In genomic region chr2:54984476-54984875, GRCh38 we compare ENCODE assay signal across 25 cellular contexts.
DNase-seq lines count a peak whose midpoint lies in the region; ATAC-seq and FAIRE-seq lines count a peak whose summit lies in the region.
"Had no signal": no experiment of that assay in that cellular context is flagged by ENCODE, and none has a peak within 500 bp of the region (broad histone marks: within the 10 kb centered on the region; RNA-seq: fewer than 3 reads in every experiment).

No MANE protein-coding gene starts in this region.

- no peaks in the 10 kb centered on the region for H3K27me3 Mint-ChIP-seq in activated T-helper 1 cell treated with anti-CD3 and anti-CD28 coated beads, Interleukin-12 subunit alpha, Interleukin-12 subunit beta, Interleukin-2, Interleukin-4 antibody, amounts not matched to agents 30 ng/mL and 10 ng/mL and 1 ng/mL, durations not matched to agents 14 hours and 24 hours and 36 hours (ENCODE audit: insufficient read depth)
- H3K27me3 Mint-ChIP-seq: activated B cell treated with CpG ODN at 0.5 μM for 24 hours; activated CD8-positive, alpha-beta T cell treated with anti-CD3 and anti-CD28 coated beads for 36 hours; CD4-positive, alpha-beta memory T cell; dendritic cell treated with granulocyte-macrophage colony-stimulating factor and Interleukin-4, amounts not matched to agents 40 ng/mL and 50 ng/mL, for 4 days had no signal

- H3K4me3 ChIP-seq in Karpas-422 (ENCODE audit: low read length) (no peak overlapping the region), mesenchymal stem cell (ENCODE audit: insufficient read depth in 1 of 2, low read depth in 1 of 2, low read length in 2 of 2) (no peak overlapping the region)
- H3K4me3 ChIP-seq: adrenal gland, cardiac muscle cell, left ventricle myocardium inferior, suprapubic skin had no signal

- H3K36me3 ChIP-seq in Karpas-422 (ENCODE audit: insufficient read depth, low read length) (peaks cover 38% of the 10 kb centered on the region), mesenchymal stem cell (ENCODE audit: control insufficient read depth in 1 of 2, insufficient read depth in 2 of 2, low read depth in 1 of 2, low read length in 2 of 2) (peaks cover 0 to 82% of the 10 kb centered on the region in 2 experiments)

- no peak overlapping the region for H3K9ac ChIP-seq in Karpas-422 (ENCODE audit: low read length)
- no peak overlapping the region for H3K9ac ChIP-seq in mesenchymal stem cell (ENCODE audit: low read length)

- H2BK15ac ChIP-seq in mesenchymal stem cell (ENCODE audit: low read depth, poor library complexity, severe bottlenecking) = no peak overlapping the region

- H4K20me1 ChIP-seq in Karpas-422 (ENCODE audit: insufficient read depth, low read depth, low read length) = 0 out of 2 replicates have a peak, but pooled peaks cover under 1% of the 10 kb centered on the region

- H3K4me3 Mint-ChIP-seq in activated T-helper 1 cell treated with anti-CD3 and anti-CD28 coated beads, Interleukin-12 subunit alpha, Interleukin-12 subunit beta, Interleukin-2, Interleukin-4 antibody, amounts not matched to agents 30 ng/mL and 10 ng/mL and 1 ng/mL, durations not matched to agents 14 hours and 24 hours and 36 hours = no peak overlapping the region
- H3K4me3 Mint-ChIP-seq: activated B cell treated with CpG ODN at 0.5 μM for 24 hours; activated CD8-positive, alpha-beta T cell treated with anti-CD3 and anti-CD28 coated beads for 36 hours; CD4-positive, alpha-beta memory T cell; dendritic cell treated with granulocyte-macrophage colony-stimulating factor and Interleukin-4, amounts not matched to agents 40 ng/mL and 50 ng/mL, for 4 days had no signal

- H3K27ac ChIP-seq in Karpas-422 (ENCODE audit: low read length) (peak overlapping the region; percentile 13; the same call in 1 of the 2 replicates), mesenchymal stem cell (ENCODE audit: low read length, poor library complexity, severe bottlenecking) (peak overlapping the region; percentile 3)
- H3K27ac ChIP-seq: cardiac muscle cell, left ventricle myocardium inferior, suprapubic skin had no signal

- H3K9me3 Mint-ChIP-seq in activated T-helper 1 cell treated with anti-CD3 and anti-CD28 coated beads, Interleukin-12 subunit alpha, Interleukin-12 subunit beta, Interleukin-2, Interleukin-4 antibody, amounts not matched to agents 30 ng/mL and 10 ng/mL and 1 ng/mL, durations not matched to agents 14 hours and 24 hours and 36 hours = no peaks in the 10 kb centered on the region
- H3K9me3 Mint-ChIP-seq: activated B cell treated with CpG ODN at 0.5 μM for 24 hours; activated CD8-positive, alpha-beta T cell treated with anti-CD3 and anti-CD28 coated beads for 36 hours; CD4-positive, alpha-beta memory T cell; dendritic cell treated with granulocyte-macrophage colony-stimulating factor and Interleukin-4, amounts not matched to agents 40 ng/mL and 50 ng/mL, for 4 days had no signal

- no peak overlapping the region for H3K14ac ChIP-seq in mesenchymal stem cell (ENCODE audit: low read length in 2 of 2)

- H2AK5ac ChIP-seq in mesenchymal stem cell (ENCODE audit: low read length, severe bottlenecking) = no peak overlapping the region

- H3K9me2 ChIP-seq in Karpas-422 (replicated peaks; ENCODE audit: insufficient read depth, low read length) = no peaks in the 10 kb centered on the region

- H3K27ac Mint-ChIP-seq in activated T-helper 1 cell treated with anti-CD3 and anti-CD28 coated beads, Interleukin-12 subunit alpha, Interleukin-12 subunit beta, Interleukin-2, Interleukin-4 antibody, amounts not matched to agents 30 ng/mL and 10 ng/mL and 1 ng/mL, durations not matched to agents 14 hours and 24 hours and 36 hours = no peak overlapping the region
- H3K27ac Mint-ChIP-seq: activated B cell treated with CpG ODN at 0.5 μM for 24 hours; activated CD8-positive, alpha-beta T cell treated with anti-CD3 and anti-CD28 coated beads for 36 hours had no signal

- ATAC-seq in HG02973 (IDR thresholded peaks at IDR 0.05; ENCODE audit: unreplicated experiment) = no peak
- ATAC-seq: activated CD8-positive, alpha-beta T cell treated with anti-CD3 and anti-CD28 coated beads for 36 hours; sciatic nerve had no signal

- H4K91ac ChIP-seq in mesenchymal stem cell (ENCODE audit: low read length) = no peak overlapping the region

- no peak for FAIRE-seq in urothelium cell line (lab: Jason Lieb, UNC)

- no peaks in the 10 kb centered on the region for H3K79me1 ChIP-seq in mesenchymal stem cell (replicated peaks; ENCODE audit: low read length, poor library complexity, severe bottlenecking)

- H3K4me1 Mint-ChIP-seq in activated T-helper 1 cell treated with anti-CD3 and anti-CD28 coated beads, Interleukin-12 subunit alpha, Interleukin-12 subunit beta, Interleukin-2, Interleukin-4 antibody, amounts not matched to agents 30 ng/mL and 10 ng/mL and 1 ng/mL, durations not matched to agents 14 hours and 24 hours and 36 hours (ENCODE audit: low read depth) = peaks cover 12% of the 10 kb centered on the region

- peaks cover 18% of the 10 kb centered on the region for H3K36me3 Mint-ChIP-seq in activated T-helper 1 cell treated with anti-CD3 and anti-CD28 coated beads, Interleukin-12 subunit alpha, Interleukin-12 subunit beta, Interleukin-2, Interleukin-4 antibody, amounts not matched to agents 30 ng/mL and 10 ng/mL and 1 ng/mL, durations not matched to agents 14 hours and 24 hours and 36 hours (ENCODE audit: low read depth)

- no peak overlapping the region for H3K4me2 ChIP-seq in Karpas-422 (ENCODE audit: low read depth, low read length, poor library complexity, severe bottlenecking)
- H3K4me2 ChIP-seq in mesenchymal stem cell (ENCODE audit: low read length, poor library complexity, severe bottlenecking) = no peak overlapping the region

- H4K8ac ChIP-seq in mesenchymal stem cell (ENCODE audit: low read length) = no peak overlapping the region

- intact Hi-C loops in activated T-helper 1 cell treated with anti-CD3 and anti-CD28 coated beads, Interleukin-12 subunit alpha, Interleukin-12 subunit beta, Interleukin-2, Interleukin-4 antibody, amounts not matched to agents 30 ng/mL and 10 ng/mL and 1 ng/mL, durations not matched to agents 14 hours and 24 hours and 36 hours (cut with micrococcal nuclease) = no loop called here

- DNase-seq in EH (ENCODE audit: low read depth) (peak; percentile 29), Karpas-422 (no peak), amniotic epithelial cell (ENCODE audit: low read depth) (peak; percentile 26), mesenchymal stem cell (no peak), kidney glomerular epithelial cell (lab: John Stamatoyannopoulos, UW) (no peak), urothelium cell line (ENCODE audit: low spot score) (no peak)
- no peak for DNase-seq in activated T-helper 1 cell treated with anti-CD3 and anti-CD28 coated beads, Interleukin-12 subunit alpha, Interleukin-12 subunit beta, Interleukin-2, Interleukin-4 antibody, amounts not matched to agents 30 ng/mL and 10 ng/mL and 1 ng/mL, durations not matched to agents 14 hours and 24 hours and 36 hours (ENCODE audit: low spot score)
- DNase-seq: activated B cell treated with CpG ODN at 0.5 μM for 24 hours; activated CD8-positive, alpha-beta T cell treated with anti-CD3 and anti-CD28 coated beads for 36 hours; activated naive CD4-positive, alpha-beta T cell; activated T-cell treated with anti-CD3 and anti-CD28 coated beads, Interleukin-2, amount 50 U/mL, for 1 hour; adrenal gland; CD4-positive, alpha-beta memory T cell; GF-D8; left ventricle myocardium inferior; NCI-H1092; NCI-H2081; NCI-H82; OCI-M1; posterior cingulate gyrus had no signal

- H3K9me3 ChIP-seq in Karpas-422 (ENCODE audit: low read length) (no peaks in the 10 kb centered on the region), mesenchymal stem cell (ENCODE audit: control insufficient read depth, low read length) (no peaks in the 10 kb centered on the region)
- H3K9me3 ChIP-seq: adrenal gland, left ventricle myocardium inferior, suprapubic skin had no signal

- H3K27me3 ChIP-seq in Karpas-422 (ENCODE audit: low read length) (no peaks in the 10 kb centered on the region), mesenchymal stem cell (ENCODE audit: control insufficient read depth in 1 of 2, insufficient read depth in 1 of 2, low read length in 2 of 2) (no peaks in the 10 kb centered on the region)
- H3K27me3 ChIP-seq: adrenal gland, cardiac muscle cell, suprapubic skin had no signal

- H2BK5ac ChIP-seq in mesenchymal stem cell (ENCODE audit: low read depth, low read length, poor library complexity, severe bottlenecking) = no peak overlapping the region

- H3K4ac ChIP-seq in mesenchymal stem cell (ENCODE audit: low read depth in 1 of 2, low read length in 2 of 2) = no peak overlapping the region

- peaks cover 84% of the 10 kb centered on the region for H3K79me2 ChIP-seq in Karpas-422 (ENCODE audit: low read length)

- no peak overlapping the region for H3K23ac ChIP-seq in mesenchymal stem cell (ENCODE audit: low read length in 2 of 2)

- H3K4me1 ChIP-seq in Karpas-422 (ENCODE audit: low read length) (peaks cover 21% of the 10 kb centered on the region), mesenchymal stem cell (ENCODE audit: control insufficient read depth, insufficient read depth, low read depth, low read length) (peaks cover 5% of the 10 kb centered on the region)

- H3K18ac ChIP-seq in mesenchymal stem cell (ENCODE audit: low read depth in 1 of 2, low read length in 2 of 2) = no peak overlapping the region

- no peak overlapping the region for H2BK120ac ChIP-seq in mesenchymal stem cell (ENCODE audit: low read depth, low read length)

- H2BK12ac ChIP-seq in mesenchymal stem cell (ENCODE audit: low read length in 2 of 2) = no peak overlapping the region

- H2AFZ ChIP-seq in Karpas-422 (ENCODE audit: low read length) (no peak overlapping the region), mesenchymal stem cell (ENCODE audit: low read depth, low read length) (no peak overlapping the region)

Comparison
In these comparisons a context has a peak if more than half of its experiments do, and no peak if none do; other contexts are left out.
1. DNase-seq: peak in EH (single experiment) and amniotic epithelial cell (single experiment); none in Karpas-422 (single experiment), mesenchymal stem cell (single experiment), kidney glomerular epithelial cell (single experiment), activated T-helper 1 cell treated with anti-CD3 and anti-CD28 coated beads, Interleukin-12 subunit alpha, Interleukin-12 subunit beta, Interleukin-2, Interleukin-4 antibody, amounts not matched to agents 30 ng/mL and 10 ng/mL and 1 ng/mL, durations not matched to agents 14 hours and 24 hours and 36 hours (single experiment) and urothelium cell line (single experiment).